8 cellular contexts compared by ENCODE assay signal in genomic region chr9:133355881-133356357, GRCh38. TPM values are rescaled to one million over a fixed set of nuclear protein-coding genes. Genes with fewer than 3 reads are reported as not detected.
A peak's percentile ranks its signal among the peaks of the same experiment; 100 is the strongest.
DNase-seq lines count a peak whose midpoint lies in the region; FAIRE-seq and TF ChIP-seq lines count a peak whose summit lies in the region.

No MANE protein-coding gene starts in this region.

- H3K4me3 Mint-ChIP-seq in endodermal cell = peak overlapping the region; percentile 89
- peak overlapping the region; percentile 91 for H3K4me3 Mint-ChIP-seq in nephron progenitor cell

- H3K4me1 ChIP-seq in HAP-1 = peaks cover 11% of the 10 kb centered on the region
- H3K4me1 ChIP-seq in endodermal cell (ENCODE audit: control insufficient read depth, insufficient read depth, low read length) = no peaks in the 10 kb centered on the region

- H3K4me3 ChIP-seq in HAP-1 (peak overlapping the region; percentile 72), endodermal cell (ENCODE audit: low read length) (peak overlapping the region; percentile 88)

- FAIRE-seq in G401.6 (lab: Jason Lieb, UNC) = peak; percentile 48

- H3K9ac ChIP-seq in endodermal cell (ENCODE audit: extremely low read depth, low read length, poor library complexity, severe bottlenecking) = peak overlapping the region; percentile 52

- H3K9me3 ChIP-seq in HAP-1 = no peaks in the 10 kb centered on the region
- H3K9me3 ChIP-seq in endodermal cell (ENCODE audit: control insufficient read depth, low read length) = no peaks in the 10 kb centered on the region

- peaks cover 39% of the 10 kb centered on the region for H3K36me3 Mint-ChIP-seq in endodermal cell (ENCODE audit: low read depth)
- H3K36me3 Mint-ChIP-seq in nephron progenitor cell (ENCODE audit: low read depth) = peaks cover 28% of the 10 kb centered on the region

- H3K36me3 ChIP-seq in HAP-1 (replicated peaks) (peaks cover 63% of the 10 kb centered on the region), endodermal cell (ENCODE audit: control insufficient read depth, insufficient read depth, low read length) (peaks cover 44% of the 10 kb centered on the region)

- peak overlapping the region; percentile 94 for H3K27ac Mint-ChIP-seq in endodermal cell
- no peak overlapping the region for H3K27ac Mint-ChIP-seq in nephron progenitor cell

- H3K9me3 Mint-ChIP-seq in endodermal cell = no peaks in the 10 kb centered on the region
- no peaks in the 10 kb centered on the region for H3K9me3 Mint-ChIP-seq in nephron progenitor cell

- DNase-seq in HAP-1 (ENCODE audit: low spot score in 2 of 2) (no peak), OCI-M1 (lab: John Stamatoyannopoulos, UW) (peak; percentile 43), endodermal cell (no peak), nephron progenitor cell (no peak), medulla oblongata (ENCODE audit: extremely low spot score) (no peak), NCI-H1092 treated with DMSO at 0.1 percent for 48 hours (lab: John Stamatoyannopoulos, UW) (no peak), NCI-H1092 (lab: John Stamatoyannopoulos, UW) (no peak)

- TF ChIP-seq CTCF in endodermal cell (conservative IDR thresholded peaks at IDR 0.05) (peak; percentile 43), nephron progenitor cell (IDR thresholded peaks at IDR 0.05) (no peak)

- H3K27me3 ChIP-seq in HAP-1 (ENCODE audit: low read depth) (no peaks in the 10 kb centered on the region), endodermal cell (ENCODE audit: control insufficient read depth, insufficient read depth, low read length, poor library complexity, severe bottlenecking) (no peaks in the 10 kb centered on the region)

- no peak overlapping the region for H3K27ac ChIP-seq in endodermal cell (ENCODE audit: low read depth, low read length)

- peaks cover 3% of the 10 kb centered on the region for H3K4me1 Mint-ChIP-seq in endodermal cell
- H3K4me1 Mint-ChIP-seq in nephron progenitor cell = peaks cover 21% of the 10 kb centered on the region

- in situ Hi-C loops in HAP-1 (cut with MboI; ENCODE audit: low sequenced_read_pairs) = no loop called here

- no peaks in the 10 kb centered on the region for H3K27me3 Mint-ChIP-seq in endodermal cell (ENCODE audit: insufficient read depth)
- no peaks in the 10 kb centered on the region for H3K27me3 Mint-ChIP-seq in nephron progenitor cell (ENCODE audit: low read depth, poor library complexity)

- WGBS in endodermal cell (ENCODE audit: insufficient coverage in 1 of 2, insufficient read length in 1 of 2), 2 experiments = 1 to 4% methylated on average over 18 to 29 of the region's 31 CpGs

RNA-seq across cellular contexts. Expression of gene SURF1, which starts 0.4 kb away (rescaled TPM):
- 10 to 100 TPM; 45.1 to 54.4 TPM for total RNA-seq in endodermal cell
- polyA plus RNA-seq in endodermal cell (2013, experiment 1 of 2) = 40.7 TPM
- polyA plus RNA-seq in endodermal cell (2013, experiment 2 of 2) = 33.0 TPM

RNA-seq across cellular contexts. Expression of gene SURF2, which starts 0.4 kb away (rescaled TPM):
- total RNA-seq in endodermal cell = 10 to 100 TPM; 18.0 to 25.9 TPM
- polyA plus RNA-seq in endodermal cell (2013, experiment 1 of 2) = 25.5 TPM
- 25.3 TPM for polyA plus RNA-seq in endodermal cell (2013, experiment 2 of 2)

RNA-seq across cellular contexts. Expression of gene RPL7A, which starts 7.9 kb away (rescaled TPM):
- 1,000 to 10,000 TPM; 2,418 to 2,634 TPM for total RNA-seq in endodermal cell
- polyA plus RNA-seq in endodermal cell (2013, experiment 1 of 2) = 2,489 TPM
- 2,405 TPM for polyA plus RNA-seq in endodermal cell (2013, experiment 2 of 2)

RNA-seq across cellular contexts. Expression of gene MED22, which starts 8.0 kb away (rescaled TPM):
- 10 to 100 TPM; 54.6 to 57.3 TPM for total RNA-seq in endodermal cell
- 38.4 TPM for polyA plus RNA-seq in endodermal cell (2013, experiment 1 of 2)
- polyA plus RNA-seq in endodermal cell (2013, experiment 2 of 2) = 36.6 TPM

RNA-seq across cellular contexts. Expression of gene SURF6, which starts 19.9 kb away (rescaled TPM):
- total RNA-seq in endodermal cell = 10 to 100 TPM; 22.9 to 27.5 TPM
- 18.8 TPM for polyA plus RNA-seq in endodermal cell (2013, experiment 1 of 2)
- 16.6 TPM for polyA plus RNA-seq in endodermal cell (2013, experiment 2 of 2)
